In the genomic region with DNA sequence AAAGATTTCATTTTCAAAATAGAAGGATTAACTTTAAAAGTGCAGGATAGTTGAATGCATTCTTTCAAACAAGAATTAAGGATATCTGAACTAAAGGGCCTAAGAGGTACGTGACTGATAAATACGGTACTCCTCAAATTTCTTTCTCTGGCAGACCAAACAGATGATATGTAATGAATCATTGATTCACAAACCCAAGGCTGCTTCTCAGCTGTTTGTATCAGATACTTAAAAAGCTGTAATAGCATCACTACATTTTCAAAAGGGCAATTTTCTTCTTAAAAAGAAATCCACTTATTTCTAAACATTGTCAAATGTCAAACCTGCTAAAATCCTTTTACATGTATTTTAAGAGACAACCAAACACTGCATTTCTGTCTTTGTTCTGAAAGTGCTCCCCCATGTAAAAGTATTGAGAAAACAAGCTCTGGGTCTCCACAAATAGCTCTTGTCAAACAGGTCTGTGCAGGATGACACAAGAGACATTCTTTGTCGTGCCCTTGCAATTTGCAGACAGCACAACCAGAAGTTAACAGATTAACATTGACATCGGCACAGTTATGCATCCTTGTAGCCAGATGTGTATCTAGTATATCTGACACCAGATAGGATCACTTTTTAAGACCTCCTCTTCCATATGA, we compare ENCODE assay signal across 27 cellular contexts.
DNase-seq lines count a peak whose midpoint lies in the region; ATAC-seq, FAIRE-seq and TF ChIP-seq lines count a peak whose summit lies in the region.
"Had no signal": no experiment of that assay in that cellular context is flagged by ENCODE, and none has a peak within 500 bp of the region (broad histone marks: within the 10 kb centered on the region; RNA-seq: fewer than 3 reads in every experiment).

No MANE protein-coding gene starts in this region.

- TF ChIP-seq CTCF in cardiac muscle cell (IDR thresholded peaks at IDR 0.05; ENCODE audit: low read depth, low read length) (no peak), bronchial epithelial cell (IDR thresholded peaks at IDR 0.05; ENCODE audit: insufficient read depth, low read length, severe bottlenecking) (no peak), mesothelial cell of epicardium (IDR thresholded peaks at IDR 0.05; ENCODE audit: unreplicated experiment) (no peak)

- intact Hi-C loops in Right ventricle myocardium inferior (cut with DNase I) (no loop called here), cardiac septum (cut with DNase I) (no loop called here)

- H3K4me3 ChIP-seq in cardiac muscle cell (no peak overlapping the region), bronchial epithelial cell (ENCODE audit: low read depth, low read length) (no peak overlapping the region)
- H3K4me3 ChIP-seq: body of pancreas, lung, MG63, prostate gland, thoracic aorta had no signal

- H3K27me3 Mint-ChIP-seq in mesothelial cell of epicardium (ENCODE audit: low read depth): no peaks in the 10 kb centered on the region
- H3K27me3 Mint-ChIP-seq: activated CD8-positive, alpha-beta memory T cell treated with anti-CD3 and anti-CD28 coated beads, Interleukin-2, amount 10 ng/mL, durations not matched to agents 7 days and 5 days; CD4-positive, alpha-beta memory T cell; stimulated activated naive CD8-positive, alpha-beta T cell treated with anti-CD3 and anti-CD28 coated beads, Interleukin-15, Interleukin-2, amounts not matched to agents 100 ng/mL and 50 ng/mL, for 24 hours had no signal

- no peak for FAIRE-seq in bronchial epithelial cell (lab: Jason Lieb, UNC)
- FAIRE-seq: endothelial cell of umbilical vein had no signal

- no peak for ATAC-seq in Right ventricle myocardium inferior
- ATAC-seq in GM21447 (IDR thresholded peaks at IDR 0.05; ENCODE audit: unreplicated experiment): no peak
- ATAC-seq in GM18517 (IDR thresholded peaks at IDR 0.05; ENCODE audit: unreplicated experiment): no peak
- ATAC-seq in GM19324 (IDR thresholded peaks at IDR 0.05; ENCODE audit: low FRiP score, unreplicated experiment): no peak
- ATAC-seq: activated CD8-positive, alpha-beta memory T cell treated with anti-CD3 and anti-CD28 coated beads, Interleukin-2, amount 10 ng/mL, durations not matched to agents 7 days and 5 days; body of pancreas; Panc1; WTC11 had no signal

- H3K9me3 ChIP-seq in cardiac muscle cell (ENCODE audit: low read depth): no peaks in the 10 kb centered on the region
- H3K9me3 ChIP-seq: body of pancreas, MG63, prostate gland, thoracic aorta had no signal

- DNase-seq in cardiac muscle cell (ENCODE audit: low read depth in 1 of 2, low spot score in 1 of 2) (peak in 1 of 2 donors; percentile 37), Right ventricle myocardium inferior (ENCODE audit: missing footprints) (no peak), bronchial epithelial cell (ENCODE audit: low read depth) (peak; percentile 80), mesothelial cell of epicardium (ENCODE audit: low spot score in 2 of 2, unreplicated experiment in 2 of 2) (no peak), cardiac septum (ENCODE audit: low spot score) (no peak)
- DNase-seq: activated CD8-positive, alpha-beta memory T cell treated with anti-CD3 and anti-CD28 coated beads, Interleukin-2, amount 10 ng/mL, durations not matched to agents 7 days and 5 days; activated naive CD4-positive, alpha-beta T cell; activated T-cell treated with anti-CD3 and anti-CD28 coated beads, Interleukin-2, amount 50 U/mL, for 48 hours; body of pancreas; CD4-positive, alpha-beta memory T cell; DMS153; HCEC 1CT; head of caudate nucleus; MG63; NCI-H2107; NCI-H510A; SIG-M5 had no signal

- no peak overlapping the region for H3K4me3 Mint-ChIP-seq in mesothelial cell of epicardium
- H3K4me3 Mint-ChIP-seq: activated CD8-positive, alpha-beta memory T cell treated with anti-CD3 and anti-CD28 coated beads, Interleukin-2, amount 10 ng/mL, durations not matched to agents 7 days and 5 days; CD4-positive, alpha-beta memory T cell; stimulated activated naive CD8-positive, alpha-beta T cell treated with anti-CD3 and anti-CD28 coated beads, Interleukin-15, Interleukin-2, amounts not matched to agents 100 ng/mL and 50 ng/mL, for 24 hours; WTC11 had no signal

- peaks cover 51% of the 10 kb centered on the region for H3K4me1 Mint-ChIP-seq in mesothelial cell of epicardium
- H3K4me1 Mint-ChIP-seq: activated CD8-positive, alpha-beta memory T cell treated with anti-CD3 and anti-CD28 coated beads, Interleukin-2, amount 10 ng/mL, durations not matched to agents 7 days and 5 days had no signal

- H3K36me3 Mint-ChIP-seq in mesothelial cell of epicardium: peaks cover 7% of the 10 kb centered on the region

- H3K27ac ChIP-seq in cardiac muscle cell: peak overlapping the region; percentile 93
- H3K27ac ChIP-seq: body of pancreas, prostate gland, thoracic aorta had no signal

- H3K36me3 ChIP-seq in cardiac muscle cell (no peaks in the 10 kb centered on the region), bronchial epithelial cell (ENCODE audit: control insufficient read depth, insufficient read depth, low read length) (no peaks in the 10 kb centered on the region)
- H3K36me3 ChIP-seq: MG63, prostate gland had no signal

- H3K27me3 ChIP-seq in cardiac muscle cell (no peaks in the 10 kb centered on the region), bronchial epithelial cell (ENCODE audit: control insufficient read depth, insufficient read depth, low read length) (no peaks in the 10 kb centered on the region)
- H3K27me3 ChIP-seq: body of pancreas, MG63 had no signal

- H3K4me1 ChIP-seq in cardiac muscle cell (ENCODE audit: low read depth): peaks cover 69% of the 10 kb centered on the region
- H3K4me1 ChIP-seq: body of pancreas, prostate gland had no signal

- H3K9me3 Mint-ChIP-seq in mesothelial cell of epicardium: no peaks in the 10 kb centered on the region
- H3K9me3 Mint-ChIP-seq: CD4-positive, alpha-beta memory T cell; stimulated activated naive CD8-positive, alpha-beta T cell treated with anti-CD3 and anti-CD28 coated beads, Interleukin-15, Interleukin-2, amounts not matched to agents 100 ng/mL and 50 ng/mL, for 24 hours had no signal

- H3K27ac Mint-ChIP-seq in mesothelial cell of epicardium: peak overlapping the region; percentile 66
- H3K27ac Mint-ChIP-seq: activated CD8-positive, alpha-beta memory T cell treated with anti-CD3 and anti-CD28 coated beads, Interleukin-2, amount 10 ng/mL, durations not matched to agents 7 days and 5 days; stimulated activated naive CD8-positive, alpha-beta T cell treated with anti-CD3 and anti-CD28 coated beads, Interleukin-15, Interleukin-2, amounts not matched to agents 100 ng/mL and 50 ng/mL, for 24 hours; WTC11 had no signal
